Comparison of ENCODE assay signal across 23 cellular contexts in genomic region chr16:12311887-12312286, GRCh38.
A peak's percentile ranks its signal among the peaks of the same experiment; 100 is the strongest.
DNase-seq lines count a peak whose midpoint lies in the region; ATAC-seq, FAIRE-seq and TF ChIP-seq lines count a peak whose summit lies in the region.
"Had no signal": no experiment of that assay in that cellular context is flagged by ENCODE, and none has a peak within 500 bp of the region (broad histone marks: within the 10 kb centered on the region; RNA-seq: fewer than 3 reads in every experiment).

No MANE protein-coding gene starts in this region.

- no peak overlapping the region for H3K27ac ChIP-seq in GM23338 (ENCODE audit: low read depth)
- H3K27ac ChIP-seq: lower lobe of right lung, neural progenitor cell had no signal

- peak overlapping the region; percentile 87 for H2AFZ ChIP-seq in GM23338
- H2AFZ ChIP-seq: neural progenitor cell had no signal

- no peak overlapping the region for H3K27ac Mint-ChIP-seq in GM23338
- no peak overlapping the region for H3K27ac Mint-ChIP-seq in Calu3 (ENCODE audit: unreplicated experiment)
- peak overlapping the region in 1 of 2 donors; percentile 54 for H3K27ac Mint-ChIP-seq in activated naive CD4-positive, alpha-beta T cell treated with anti-CD3 and anti-CD28 coated beads, Interleukin-2, amount 50 U/mL, for 72 hours
- H3K27ac Mint-ChIP-seq: neural progenitor cell; T-helper 1 cell treated with Interleukin-12 subunit alpha and Interleukin-12 subunit beta and Interleukin-4 antibody, amounts not matched to agents 30 μg/mL and 1 μg/mL, for 36 hours had no signal

- no peaks in the 10 kb centered on the region for H4K20me1 ChIP-seq in GM23338 (replicated peaks; ENCODE audit: insufficient read depth)

- H3K9me3 Mint-ChIP-seq in GM23338 = no peaks in the 10 kb centered on the region
- no peaks in the 10 kb centered on the region for H3K9me3 Mint-ChIP-seq in Calu3 (ENCODE audit: low read depth, unreplicated experiment)
- H3K9me3 Mint-ChIP-seq in activated naive CD4-positive, alpha-beta T cell treated with anti-CD3 and anti-CD28 coated beads, Interleukin-2, amount 50 U/mL, for 72 hours = no peaks in the 10 kb centered on the region
- H3K9me3 Mint-ChIP-seq: activated T-cell treated with anti-CD3 and anti-CD28 coated beads, Interleukin-2, amount 50 U/mL, for 4 hours; CD4-positive, CD25-positive, alpha-beta regulatory T cell; H9; neural progenitor cell; T-helper 1 cell treated with Interleukin-12 subunit alpha and Interleukin-12 subunit beta and Interleukin-4 antibody, amounts not matched to agents 30 μg/mL and 1 μg/mL, for 36 hours had no signal

- H3K4me3 ChIP-seq in GM23338 = no peak overlapping the region
- H3K4me3 ChIP-seq in bronchial epithelial cell (ENCODE audit: low read depth, low read length) = no peak overlapping the region
- H3K4me3 ChIP-seq: lower lobe of right lung, neural progenitor cell had no signal

- peaks cover 5% of the 10 kb centered on the region for H3K27me3 Mint-ChIP-seq in GM23338 (ENCODE audit: insufficient read depth, low read depth, poor library complexity)
- no peaks in the 10 kb centered on the region for H3K27me3 Mint-ChIP-seq in Calu3 (ENCODE audit: unreplicated experiment)

- BruUV-seq in Calu3 (replicated peaks; lab: Mats Ljungman, UMichigan) = no TSS peak

- peaks cover 48% of the 10 kb centered on the region for H3K4me1 Mint-ChIP-seq in GM23338
- peaks cover 20% of the 10 kb centered on the region for H3K4me1 Mint-ChIP-seq in Calu3 (ENCODE audit: low read depth, unreplicated experiment)

- H3K4me1 ChIP-seq in GM23338 (ENCODE audit: insufficient read depth) = peaks cover 19% of the 10 kb centered on the region
- H3K4me1 ChIP-seq: lower lobe of right lung had no signal

- H3K27me3 ChIP-seq in GM23338 (ENCODE audit: insufficient read depth) (no peaks in the 10 kb centered on the region), bronchial epithelial cell (ENCODE audit: control insufficient read depth, insufficient read depth, low read length) (no peaks in the 10 kb centered on the region)
- H3K27me3 ChIP-seq: neural progenitor cell had no signal

- H3K4me2 ChIP-seq in GM23338 = peak overlapping the region; percentile 35; the same call in 1 of the 2 replicates
- H3K4me2 ChIP-seq: neural progenitor cell had no signal

- CTCF ChIA-PET in Calu3 (lab: Charles Lee) = interaction anchor here (1.0 kb wide), 1 partner anchor 32 kb away, joined by 3 read pairs; no protein-coding TSS in a partner anchor

- H3K36me3 Mint-ChIP-seq in GM23338 (ENCODE audit: low read depth) (no peaks in the 10 kb centered on the region), Calu3 (ENCODE audit: insufficient read depth, unreplicated experiment) (no peaks in the 10 kb centered on the region)
- no peaks in the 10 kb centered on the region for H3K36me3 Mint-ChIP-seq in activated naive CD4-positive, alpha-beta T cell treated with anti-CD3 and anti-CD28 coated beads, Interleukin-2, amount 50 U/mL, for 72 hours
- H3K36me3 Mint-ChIP-seq: neural progenitor cell had no signal

- no peaks in the 10 kb centered on the region for H3K79me2 ChIP-seq in GM23338 (replicated peaks; ENCODE audit: insufficient read depth)

- intact Hi-C loops in Calu3 (cut with micrococcal nuclease; ENCODE audit: unreplicated experiment) = no loop called here

- H3F3A ChIP-seq in GM23338 (replicated peaks; ENCODE audit: low read depth) = no peaks in the 10 kb centered on the region

- H3K36me3 ChIP-seq in GM23338 (ENCODE audit: insufficient read depth) (no peaks in the 10 kb centered on the region), bronchial epithelial cell (ENCODE audit: control insufficient read depth, insufficient read depth, low read length) (no peaks in the 10 kb centered on the region)
- H3K36me3 ChIP-seq: lower lobe of right lung, neural progenitor cell had no signal

- H3K4me3 Mint-ChIP-seq in GM23338 (no peak overlapping the region), Calu3 (ENCODE audit: low read depth, unreplicated experiment) (no peak overlapping the region)
- H3K4me3 Mint-ChIP-seq: activated T-cell treated with anti-CD3 and anti-CD28 coated beads, Interleukin-2, amount 50 U/mL, for 4 hours; CD4-positive, CD25-positive, alpha-beta regulatory T cell; H9; neural progenitor cell; T-helper 1 cell treated with Interleukin-12 subunit alpha and Interleukin-12 subunit beta and Interleukin-4 antibody, amounts not matched to agents 30 μg/mL and 1 μg/mL, for 36 hours had no signal

- DNase-seq in GM23338 (ENCODE audit: low spot score) = peak; percentile 40
- DNase-seq in NCI-H226 = peak; percentile 10
- peak; percentile 15 for DNase-seq in bronchial epithelial cell (ENCODE audit: low read depth)
- no peak for DNase-seq in left lobe of liver (ENCODE audit: low spot score)
- no peak for DNase-seq in GM20000 (ENCODE audit: low spot score)
- no peak for DNase-seq in Calu3
- no peak for DNase-seq in activated naive CD4-positive, alpha-beta T cell treated with anti-CD3 and anti-CD28 coated beads, Interleukin-2, amount 50 U/mL, for 72 hours (ENCODE audit: low spot score in 2 of 2)
- no peak for DNase-seq in LoVo (ENCODE audit: low spot score)
- DNase-seq: activated CD4-positive, alpha-beta T cell treated with anti-CD3 and anti-CD28 coated beads for 4 hours; activated CD8-positive, alpha-beta memory T cell treated with anti-CD3 and anti-CD28 coated beads for 24 hours; activated naive CD4-positive, alpha-beta T cell; activated T-cell treated with anti-CD3 and anti-CD28 coated beads, Interleukin-2, amount 50 U/mL, for 4 hours; amniotic stem cell; CD4-positive, CD25-positive, alpha-beta regulatory T cell; lower lobe of right lung; NCI-H2081 treated with DMSO at 0.1 percent for 48 hours; posterior cingulate gyrus; trophoblast cell had no signal

- 0 out of 2 replicates have a peak, but pooled peaks cover 5% of the 10 kb centered on the region for H3K9me2 ChIP-seq in GM23338 (ENCODE audit: insufficient read depth)

- no peak for FAIRE-seq in bronchial epithelial cell (lab: Jason Lieb, UNC)
- FAIRE-seq: colon, G401.6 had no signal

- ATAC-seq in GM23338 = peak; percentile 59
- peak; percentile 53 for ATAC-seq in left lobe of liver
- no peak for ATAC-seq in activated naive CD4-positive, alpha-beta T cell treated with anti-CD3 and anti-CD28 coated beads, Interleukin-2, amount 50 U/mL, for 72 hours
- ATAC-seq: activated T-cell treated with anti-CD3 and anti-CD28 coated beads, Interleukin-2, amount 50 U/mL, for 4 hours had no signal

- TF ChIP-seq CTCF in GM23338 (conservative IDR thresholded peaks at IDR 0.05; ENCODE audit: low read depth in 2 of 2) (no peak), bronchial epithelial cell (IDR thresholded peaks at IDR 0.05; ENCODE audit: insufficient read depth, low read length, severe bottlenecking) (no peak), GM20000 (IDR thresholded peaks at IDR 0.05; ENCODE audit: extremely low read depth, missing control alignments) (no peak), Calu3 (IDR thresholded peaks at IDR 0.05; ENCODE audit: unreplicated experiment) (no peak)

TF ChIP-seq in GM23338, 12 proteins besides CTCF, POLR2A, EP300 and RAD21 (continues in another document):
- TF ChIP-seq ZNF114 (CRISPR knock-in tag; IDR thresholded peaks at IDR 0.05) (no peak), EZH2phosphoT487 (IDR thresholded peaks at IDR 0.05; ENCODE audit: unreplicated experiment) (no peak), REST (IDR thresholded peaks at IDR 0.05; ENCODE audit: unreplicated experiment) (no peak), STAT1 (IDR thresholded peaks at IDR 0.05; ENCODE audit: unreplicated experiment) (no peak)

Comparison
In these comparisons a context has a peak if more than half of its experiments do, and no peak if none do; other contexts are left out.
1. ATAC-seq: peak in GM23338 (single experiment) and left lobe of liver (single experiment); none in activated naive CD4-positive, alpha-beta T cell treated with anti-CD3 and anti-CD28 coated beads, Interleukin-2, amount 50 U/mL, for 72 hours (0 of 2).
2. DNase-seq: peak in GM23338 (single experiment), NCI-H226 (single experiment) and bronchial epithelial cell (single experiment); none in left lobe of liver (single experiment), GM20000 (single experiment), Calu3 (single experiment), activated naive CD4-positive, alpha-beta T cell treated with anti-CD3 and anti-CD28 coated beads, Interleukin-2, amount 50 U/mL, for 72 hours (0 of 2) and LoVo (single experiment).